Comparison of ENCODE assay signal across 18 cellular contexts in genomic region chr12:117439531-117440001, GRCh38.
A peak's percentile ranks its signal among the peaks of the same experiment; 100 is the strongest.
DNase-seq lines count a peak whose midpoint lies in the region; ATAC-seq, FAIRE-seq and TF ChIP-seq lines count a peak whose summit lies in the region.
"Had no signal": no experiment of that assay in that cellular context is flagged by ENCODE, and none has a peak within 500 bp of the region (broad histone marks: within the 10 kb centered on the region; RNA-seq: fewer than 3 reads in every experiment).

No MANE protein-coding gene starts in this region.

- H3F3A ChIP-seq in GM23338 (replicated peaks; ENCODE audit: low read depth) = no peaks in the 10 kb centered on the region

- H4K20me1 ChIP-seq in GM23338 (replicated peaks; ENCODE audit: insufficient read depth) = no peaks in the 10 kb centered on the region

- H3K9me2 ChIP-seq in GM23338 (ENCODE audit: insufficient read depth) = no peaks in the 10 kb centered on the region

- intact Hi-C loops in head of caudate nucleus (cut with DNase I) = no loop called here

- H3K79me2 ChIP-seq in GM23338 (replicated peaks; ENCODE audit: insufficient read depth) = no peaks in the 10 kb centered on the region

- TF ChIP-seq CTCF in GM23338 (conservative IDR thresholded peaks at IDR 0.05; ENCODE audit: low read depth in 2 of 2) (no peak), nephron progenitor cell (IDR thresholded peaks at IDR 0.05) (no peak)

- no peaks in the 10 kb centered on the region for H3K27me3 ChIP-seq in GM23338 (ENCODE audit: insufficient read depth)
- H3K27me3 ChIP-seq: colonic mucosa had no signal

- no peak for FAIRE-seq in frontal cortex (lab: Jason Lieb, UNC)
- FAIRE-seq: GM12878 had no signal

- H3K36me3 ChIP-seq in GM23338 (ENCODE audit: insufficient read depth) = no peaks in the 10 kb centered on the region
- H3K36me3 ChIP-seq: colonic mucosa had no signal

- ATAC-seq in GM23338 = peak; percentile 82
- ATAC-seq in GM21723 (IDR thresholded peaks at IDR 0.05; ENCODE audit: unreplicated experiment) = no peak
- ATAC-seq: GM12878 had no signal

- no peak overlapping the region for H3K4me3 Mint-ChIP-seq in GM23338
- no peak overlapping the region for H3K4me3 Mint-ChIP-seq in nephron progenitor cell
- H3K4me3 Mint-ChIP-seq: activated naive CD4-positive, alpha-beta T cell treated with anti-CD3 and anti-CD28 coated beads for 36 hours had no signal

- H3K27me3 Mint-ChIP-seq in GM23338 (ENCODE audit: insufficient read depth, low read depth, poor library complexity) (peaks cover 3% of the 10 kb centered on the region), nephron progenitor cell (ENCODE audit: low read depth, poor library complexity) (peaks cover 41% of the 10 kb centered on the region)

- H3K4me1 ChIP-seq in GM23338 (ENCODE audit: insufficient read depth) = no peaks in the 10 kb centered on the region
- H3K4me1 ChIP-seq: colonic mucosa had no signal

- H3K27ac ChIP-seq in GM23338 (ENCODE audit: low read depth) = no peak overlapping the region
- H3K27ac ChIP-seq: colonic mucosa, epithelial cell of prostate had no signal

- no peak overlapping the region for H3K4me2 ChIP-seq in GM23338

- H3K9me3 Mint-ChIP-seq in GM23338 (no peaks in the 10 kb centered on the region), nephron progenitor cell (no peaks in the 10 kb centered on the region)
- H3K9me3 Mint-ChIP-seq: activated naive CD4-positive, alpha-beta T cell treated with anti-CD3 and anti-CD28 coated beads for 36 hours had no signal

- no peak overlapping the region for H3K4me3 ChIP-seq in GM23338
- H3K4me3 ChIP-seq: colonic mucosa, GM12878 had no signal

- no peak overlapping the region for H3K27ac Mint-ChIP-seq in GM23338
- H3K27ac Mint-ChIP-seq in nephron progenitor cell = no peak overlapping the region
- H3K27ac Mint-ChIP-seq: activated naive CD4-positive, alpha-beta T cell treated with anti-CD3 and anti-CD28 coated beads for 36 hours had no signal

- DNase-seq in GM23338 (ENCODE audit: low spot score) (peak; percentile 25), NCI-H69 (lab: John Stamatoyannopoulos, UW) (peak; percentile 55), head of caudate nucleus (peak in 26 of 42 donors; percentile 3 to 49 (median 30)), nephron progenitor cell (peak; percentile 48), frontal cortex (ENCODE audit: low spot score in 2 of 2) (no peak), glomerular visceral epithelial cell (ENCODE audit: extremely low spot score) (no peak), COLO829 (ENCODE audit: low spot score) (no peak)
- DNase-seq: activated CD4-positive, alpha-beta T cell treated with anti-CD3 and anti-CD28 coated beads, Interleukin-2, amount 50 U/mL, for 4 hours; activated naive CD4-positive, alpha-beta T cell treated with anti-CD3 and anti-CD28 coated beads for 36 hours; activated T-cell treated with anti-CD3 and anti-CD28 coated beads, Interleukin-2, amount 50 U/mL, for 1 hour; colonic mucosa; GDM1; islet precursor cell; NCI-H1436 treated with DMSO at 0.1 percent for 48 hours; stimulated activated CD4-positive, alpha-beta T cell treated with anti-CD3 and anti-CD28 coated beads, Interleukin-15, amount 100 ng/mL, for 24 hours had no signal

- H3K36me3 Mint-ChIP-seq in GM23338 (ENCODE audit: low read depth) = no peaks in the 10 kb centered on the region
- no peaks in the 10 kb centered on the region for H3K36me3 Mint-ChIP-seq in nephron progenitor cell (ENCODE audit: low read depth)

- peak overlapping the region; percentile 43; the same call in 1 of the 2 replicates for H2AFZ ChIP-seq in GM23338

- H3K4me1 Mint-ChIP-seq in GM23338 = no peaks in the 10 kb centered on the region; the same call in 2 of the 3 replicates
- H3K4me1 Mint-ChIP-seq in nephron progenitor cell = no peaks in the 10 kb centered on the region

TF ChIP-seq in GM23338, 12 proteins besides CTCF, POLR2A, EP300 and RAD21:
- TF ChIP-seq POLR2AphosphoS5 (IDR thresholded peaks at IDR 0.05; ENCODE audit: low read depth) (no peak), ZNF331 (CRISPR knock-in tag; IDR thresholded peaks at IDR 0.05; ENCODE audit: low read depth) (no peak), ZNF114 (CRISPR knock-in tag; IDR thresholded peaks at IDR 0.05) (no peak), STAT1 (IDR thresholded peaks at IDR 0.05; ENCODE audit: unreplicated experiment) (no peak)

Comparison
In these comparisons a context has a peak if more than half of its experiments do, and no peak if none do; other contexts are left out.
1. DNase-seq: peak in GM23338 (single experiment), NCI-H69 (single experiment), head of caudate nucleus (26 of 42) and nephron progenitor cell (single experiment); none in frontal cortex (0 of 2), glomerular visceral epithelial cell (single experiment) and COLO829 (single experiment).